1 cellular context compared by ENCODE assay signal in genomic region chr2:96413067-96413722, GRCh38.
TF ChIP-seq lines count a peak whose summit lies in the region.

No MANE protein-coding gene starts in this region.

TF ChIP-seq in GM23338, 12 proteins besides CTCF, POLR2A, EP300 and RAD21 (continued from another document):
- TF ChIP-seq ZNF462 (CRISPR knock-in tag; IDR thresholded peaks at IDR 0.05) (no peak), CREB1 (CRISPR knock-in tag; IDR thresholded peaks at IDR 0.05; ENCODE audit: low read depth) (no peak), EZH2phosphoT487 (IDR thresholded peaks at IDR 0.05; ENCODE audit: unreplicated experiment) (no peak), POLR2AphosphoS5 (IDR thresholded peaks at IDR 0.05; ENCODE audit: low read depth) (no peak), ETS1 (IDR thresholded peaks at IDR 0.05) (no peak), ZNF331 (CRISPR knock-in tag; IDR thresholded peaks at IDR 0.05; ENCODE audit: low read depth) (no peak), NANOG (IDR thresholded peaks at IDR 0.05; ENCODE audit: borderline replicate concordance) (no peak)
TF ChIP-seq in GM23338: peak in this region for 0.
